38 cellular contexts compared by ENCODE assay signal in genomic region chr6:47471911-47472310, GRCh38.
"Had no signal": no experiment of that assay in that cellular context is flagged by ENCODE, and none has a peak within 500 bp of the region (broad histone marks: within the 10 kb centered on the region; RNA-seq: fewer than 3 reads in every experiment).

No MANE protein-coding gene starts in this region.

- ATAC-seq: activated CD4-positive, alpha-beta T cell treated with anti-CD3 and anti-CD28 coated beads for 36 hours; activated CD4-positive, CD25-positive, alpha-beta regulatory T cell treated with anti-CD3 and anti-CD28 coated beads, Interleukin-2, amount 50 U/mL, for 24 hours; activated CD8-positive, alpha-beta memory T cell treated with anti-CD3 and anti-CD28 coated beads, Interleukin-2, amount 10 ng/mL, durations not matched to agents 7 days and 5 days; activated CD8-positive, alpha-beta T cell treated with anti-CD3 and anti-CD28 coated beads, Interleukin-2, amount 10 ng/mL, durations not matched to agents 7 days and 5 days; activated naive CD8-positive, alpha-beta T cell treated with anti-CD3 and anti-CD28 coated beads, Interleukin-2, amount 50 U/mL, for 24 hours; T-cell; WTC11 had no signal

- H3K4me3 ChIP-seq: ascending aorta, cardiac muscle cell had no signal

- H3K27me3 Mint-ChIP-seq: activated naive CD4-positive, alpha-beta T cell treated with anti-CD3 and anti-CD28 coated beads, Interleukin-2, amount 50 U/mL, for 24 hours; activated naive CD8-positive, alpha-beta T cell; activated naive CD8-positive, alpha-beta T cell treated with anti-CD3 and anti-CD28 coated beads, Interleukin-2, amount 50 U/mL, for 24 hours; activated T-cell treated with anti-CD3 and anti-CD28 coated beads, Interleukin-2, amount 50 U/mL, for 24 hours; central memory CD8-positive, alpha-beta T cell; T-cell had no signal

- H3K36me3 Mint-ChIP-seq: activated CD8-positive, alpha-beta memory T cell treated with anti-CD3 and anti-CD28 coated beads, Interleukin-2, amount 10 ng/mL, durations not matched to agents 7 days and 5 days; activated naive CD4-positive, alpha-beta T cell treated with anti-CD3 and anti-CD28 coated beads, Interleukin-2, amount 10 ng/mL, durations not matched to agents 7 days and 5 days; activated naive CD4-positive, alpha-beta T cell treated with anti-CD3 and anti-CD28 coated beads, Interleukin-2, amount 50 U/mL, for 24 hours; activated naive CD8-positive, alpha-beta T cell; brain; T-cell; WTC11 had no signal

- H3K36me3 ChIP-seq: ascending aorta, cardiac muscle cell, WERI-Rb-1 had no signal

- DNase-seq: activated CD4-positive, alpha-beta memory T cell treated with anti-CD3 and anti-CD28 coated beads, Interleukin-2, amount 10 ng/mL, durations not matched to agents 7 days and 5 days; activated CD4-positive, alpha-beta T cell treated with anti-CD3 and anti-CD28 coated beads for 1 hour; activated CD4-positive, alpha-beta T cell treated with anti-CD3 and anti-CD28 coated beads for 36 hours; activated CD4-positive, alpha-beta T cell treated with anti-CD3 and anti-CD28 coated beads for 48 hours; activated CD4-positive, alpha-beta T cell treated with anti-CD3 and anti-CD28 coated beads, Interleukin-2, amount 10 ng/mL, durations not matched to agents 7 days and 5 days; activated CD4-positive, alpha-beta T cell treated with anti-CD3 and anti-CD28 coated beads, Interleukin-2, amount 50 U/mL, for 48 hours; activated CD4-positive, CD25-positive, alpha-beta regulatory T cell; activated CD8-positive, alpha-beta memory T cell treated with anti-CD3 and anti-CD28 coated beads for 24 hours; activated CD8-positive, alpha-beta memory T cell treated with anti-CD3 and anti-CD28 coated beads, Interleukin-2, amount 10 ng/mL, durations not matched to agents 7 days and 5 days; activated CD8-positive, alpha-beta memory T cell treated with anti-CD3 and anti-CD28 coated beads, Interleukin-2, amount 50 U/mL, for 48 hours; activated CD8-positive, alpha-beta T cell treated with anti-CD3 and anti-CD28 coated beads, Interleukin-2, amount 10 ng/mL, durations not matched to agents 7 days and 5 days; activated effector memory CD4-positive, alpha-beta T cell treated with Interleukin-2 at 50 U/mL for 16 hours; activated gamma-delta T cell; activated naive CD4-positive, alpha-beta T cell treated with anti-CD3 and anti-CD28 coated beads, Interleukin-2, amount 10 ng/mL, durations not matched to agents 7 days and 5 days; activated naive CD4-positive, alpha-beta T cell treated with Interleukin-2 at 50 U/mL for 16 hours; activated naive CD8-positive, alpha-beta T cell treated with anti-CD3 and anti-CD28 coated beads, Interleukin-2, amount 10 ng/mL, durations not matched to agents 7 days and 5 days; activated naive CD8-positive, alpha-beta T cell treated with anti-CD3 and anti-CD28 coated beads, Interleukin-2, amount 50 U/mL, for 24 hours; activated T-cell treated with anti-CD3 and anti-CD28 coated beads, Interleukin-2, amount 50 U/mL, for 24 hours; activated T-cell treated with anti-CD3 and anti-CD28 coated beads, Interleukin-2, amount 50 U/mL, for 48 hours; amygdala; anterior cingulate cortex; caudate nucleus; cerebellar nuclear complex; T-cell; T-helper 2 cell; T-helper 9 cell; WERI-Rb-1 had no signal

- H3K9me3 ChIP-seq: ascending aorta had no signal

- H3K9me3 Mint-ChIP-seq: activated CD4-positive, alpha-beta T cell treated with anti-CD3 and anti-CD28 coated beads, Interleukin-2, amount 10 ng/mL, durations not matched to agents 7 days and 5 days; activated naive CD4-positive, alpha-beta T cell treated with anti-CD3 and anti-CD28 coated beads, Interleukin-2, amount 10 ng/mL, durations not matched to agents 7 days and 5 days; activated naive CD4-positive, alpha-beta T cell treated with anti-CD3 and anti-CD28 coated beads, Interleukin-2, amount 50 U/mL, for 24 hours; activated naive CD8-positive, alpha-beta T cell treated with anti-CD3 and anti-CD28 coated beads, Interleukin-2, amount 50 U/mL, for 24 hours; activated T-cell treated with anti-CD3 and anti-CD28 coated beads, Interleukin-2, amount 50 U/mL, for 24 hours; activated T-helper 2 cell treated with anti-CD3 and anti-CD28 coated beads, Interferon-gamma antibody, Interleukin-2, Interleukin-4, amounts not matched to agents 10 μg/mL and 5 μg/mL and 100 μg/mL, durations not matched to agents 14 hours and 24 hours and 36 hours; central memory CD8-positive, alpha-beta T cell; T-cell; T-helper 2 cell treated with Interferon-gamma antibody and Interleukin-4, amounts not matched to agents 5 μg/mL and 100 μg/mL, for 36 hours had no signal

- H3K27me3 ChIP-seq: ascending aorta, cardiac muscle cell had no signal

- H3K27ac ChIP-seq: ascending aorta, cardiac muscle cell, WERI-Rb-1 had no signal

- FAIRE-seq: bronchial epithelial cell had no signal

- H3K27ac Mint-ChIP-seq: activated CD4-positive, alpha-beta memory T cell treated with anti-CD3 and anti-CD28 coated beads, Interleukin-2, amount 10 ng/mL, durations not matched to agents 7 days and 5 days; activated CD4-positive, alpha-beta T cell treated with anti-CD3 and anti-CD28 coated beads for 36 hours; activated CD4-positive, alpha-beta T cell treated with anti-CD3 and anti-CD28 coated beads, Interleukin-2, amount 10 ng/mL, durations not matched to agents 7 days and 5 days; activated CD8-positive, alpha-beta memory T cell treated with anti-CD3 and anti-CD28 coated beads, Interleukin-2, amount 10 ng/mL, durations not matched to agents 7 days and 5 days; activated CD8-positive, alpha-beta T cell treated with anti-CD3 and anti-CD28 coated beads, Interleukin-2, amount 10 ng/mL, durations not matched to agents 7 days and 5 days; activated naive CD4-positive, alpha-beta T cell treated with anti-CD3 and anti-CD28 coated beads, Interleukin-2, amount 10 ng/mL, durations not matched to agents 7 days and 5 days; activated naive CD4-positive, alpha-beta T cell treated with anti-CD3 and anti-CD28 coated beads, Interleukin-2, amount 50 U/mL, for 24 hours; activated naive CD8-positive, alpha-beta T cell; activated naive CD8-positive, alpha-beta T cell treated with anti-CD3 and anti-CD28 coated beads, Interleukin-2, amount 10 ng/mL, durations not matched to agents 7 days and 5 days; activated naive CD8-positive, alpha-beta T cell treated with anti-CD3 and anti-CD28 coated beads, Interleukin-2, amount 50 U/mL, for 24 hours; activated T-cell treated with anti-CD3 and anti-CD28 coated beads, Interleukin-2, amount 50 U/mL, for 24 hours; activated T-helper 2 cell treated with anti-CD3 and anti-CD28 coated beads, Interferon-gamma antibody, Interleukin-2, Interleukin-4, amounts not matched to agents 10 μg/mL and 5 μg/mL and 100 μg/mL, durations not matched to agents 14 hours and 24 hours and 36 hours; brain; T-cell; T-helper 2 cell treated with Interferon-gamma antibody and Interleukin-4, amounts not matched to agents 5 μg/mL and 100 μg/mL, for 36 hours; WTC11 had no signal

- H3K4me3 Mint-ChIP-seq: activated CD4-positive, alpha-beta memory T cell treated with anti-CD3 and anti-CD28 coated beads, Interleukin-2, amount 10 ng/mL, durations not matched to agents 7 days and 5 days; activated CD4-positive, alpha-beta T cell treated with anti-CD3 and anti-CD28 coated beads for 36 hours; activated CD4-positive, alpha-beta T cell treated with anti-CD3 and anti-CD28 coated beads, Interleukin-2, amount 10 ng/mL, durations not matched to agents 7 days and 5 days; activated CD8-positive, alpha-beta memory T cell treated with anti-CD3 and anti-CD28 coated beads, Interleukin-2, amount 10 ng/mL, durations not matched to agents 7 days and 5 days; activated CD8-positive, alpha-beta T cell treated with anti-CD3 and anti-CD28 coated beads, Interleukin-2, amount 10 ng/mL, durations not matched to agents 7 days and 5 days; activated naive CD4-positive, alpha-beta T cell treated with anti-CD3 and anti-CD28 coated beads, Interleukin-2, amount 10 ng/mL, durations not matched to agents 7 days and 5 days; activated naive CD4-positive, alpha-beta T cell treated with anti-CD3 and anti-CD28 coated beads, Interleukin-2, amount 50 U/mL, for 24 hours; activated naive CD8-positive, alpha-beta T cell; activated naive CD8-positive, alpha-beta T cell treated with anti-CD3 and anti-CD28 coated beads, Interleukin-2, amount 10 ng/mL, durations not matched to agents 7 days and 5 days; activated naive CD8-positive, alpha-beta T cell treated with anti-CD3 and anti-CD28 coated beads, Interleukin-2, amount 50 U/mL, for 24 hours; activated T-cell treated with anti-CD3 and anti-CD28 coated beads, Interleukin-2, amount 50 U/mL, for 24 hours; brain; central memory CD8-positive, alpha-beta T cell; T-cell; T-helper 2 cell treated with Interferon-gamma antibody and Interleukin-4, amounts not matched to agents 5 μg/mL and 100 μg/mL, for 36 hours; WTC11 had no signal
